ENCODE assay signal across 15 cellular contexts in the genomic region with DNA sequence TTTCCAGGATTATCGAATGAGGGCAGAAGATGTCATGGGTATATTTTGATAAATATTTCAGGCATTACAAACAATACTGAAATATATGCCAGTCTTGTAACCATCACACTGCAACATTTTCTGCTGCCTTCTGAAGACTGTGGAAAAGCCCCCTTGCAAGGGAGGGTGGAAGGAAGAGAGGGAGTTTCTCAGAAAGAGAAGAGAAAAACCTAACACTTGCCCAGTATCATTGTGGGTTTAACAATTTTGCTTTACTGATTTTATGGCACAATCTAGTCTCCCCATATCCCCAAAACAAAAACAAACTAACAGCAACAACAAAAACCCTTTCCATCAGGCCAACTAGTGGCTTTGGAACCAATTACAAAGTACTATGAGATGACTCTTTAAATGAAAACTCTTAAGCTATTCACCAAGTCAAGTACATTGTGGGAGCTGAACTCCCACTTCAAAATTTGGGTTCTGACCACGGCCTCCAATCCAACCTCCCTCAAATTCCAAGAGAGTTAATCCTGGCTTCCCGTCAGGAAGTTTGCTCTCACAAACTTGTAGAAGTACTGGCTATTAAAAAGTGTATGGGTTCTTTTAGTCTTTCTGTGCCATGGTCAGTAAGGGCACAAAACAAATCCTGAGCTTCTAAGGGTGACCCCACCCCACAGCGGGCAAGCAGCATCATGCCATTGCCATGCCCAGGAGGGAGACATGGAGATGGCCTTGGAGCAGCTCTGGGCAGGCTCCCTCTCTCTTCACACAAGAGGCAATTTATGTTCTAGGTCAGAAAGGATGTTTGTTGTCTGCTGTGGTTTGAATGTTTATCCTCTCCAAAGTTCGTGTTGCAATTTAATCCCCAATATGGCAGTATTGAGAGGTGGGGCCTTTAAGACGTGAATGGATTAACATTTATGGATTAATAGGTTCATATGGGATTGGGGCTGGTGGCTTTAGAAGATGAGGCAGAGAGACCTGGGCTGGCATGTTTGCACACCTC.
A peak's percentile ranks its signal among the peaks of the same experiment; 100 is the strongest.
DNase-seq lines count a peak whose midpoint lies in the region; ATAC-seq and TF ChIP-seq lines count a peak whose summit lies in the region.
"Had no signal": no experiment of that assay in that cellular context is flagged by ENCODE, and none has a peak within 500 bp of the region (broad histone marks: within the 10 kb centered on the region; RNA-seq: fewer than 3 reads in every experiment).

No MANE protein-coding gene starts in this region.

- H3K27me3 ChIP-seq in adipocyte (replicated peaks; ENCODE audit: control insufficient read depth, insufficient read depth, low read length) (no peaks in the 10 kb centered on the region), lung (ENCODE audit: control insufficient read depth, insufficient read depth) (no peaks in the 10 kb centered on the region), esophagus squamous epithelium (no peaks in the 10 kb centered on the region)
- H3K27me3 ChIP-seq: esophagus muscularis mucosa had no signal

- H3K27ac ChIP-seq in lung (ENCODE audit: low read depth in 1 of 2, low read length in 1 of 2) (peak overlapping the region in 1 of 2 donors; percentile 33), esophagus squamous epithelium (peak overlapping the region in 2 of 4 donors; percentile 23 to 33)

- H3K27me3 Mint-ChIP-seq in stimulated activated naive B cell treated with anti-CD40 and anti-IgM and Interleukin-4, amounts not matched to agents 10 μg/mL and 1 μg/mL and 100 μg/mL, for 72 hours: no peaks in the 10 kb centered on the region

- no peak for TF ChIP-seq CTCF in lung (IDR thresholded peaks at IDR 0.05; ENCODE audit: control extremely low read depth, extremely low read depth)
- no peak for TF ChIP-seq CTCF in esophagus squamous epithelium (IDR thresholded peaks at IDR 0.05)

- no peaks in the 10 kb centered on the region for H3K9me3 Mint-ChIP-seq in stimulated activated naive B cell treated with anti-CD40 and anti-IgM and Interleukin-4, amounts not matched to agents 10 μg/mL and 1 μg/mL and 100 μg/mL, for 72 hours

- intact Hi-C loops in esophagus squamous epithelium (cut with DNase I): no loop called here

- H3K9ac ChIP-seq in adipocyte (ENCODE audit: low read length): peak overlapping the region; percentile 58

- H3K4me3 Mint-ChIP-seq in stimulated activated naive B cell treated with anti-CD40 and anti-IgM and Interleukin-4, amounts not matched to agents 10 μg/mL and 1 μg/mL and 100 μg/mL, for 72 hours: no peak overlapping the region

- no peak for TF ChIP-seq POLR2A in esophagus squamous epithelium (IDR thresholded peaks at IDR 0.05)

- H3K9me3 ChIP-seq in adipocyte (ENCODE audit: control insufficient read depth, low read length) (no peaks in the 10 kb centered on the region), lung (ENCODE audit: control insufficient read depth in 2 of 2, insufficient read depth in 1 of 2, low read length in 1 of 2) (no peaks in the 10 kb centered on the region), esophagus squamous epithelium (no peaks in the 10 kb centered on the region)
- H3K9me3 ChIP-seq: esophagus muscularis mucosa had no signal

- H3K36me3 Mint-ChIP-seq in stimulated activated naive B cell treated with anti-CD40 and anti-IgM and Interleukin-4, amounts not matched to agents 10 μg/mL and 1 μg/mL and 100 μg/mL, for 72 hours: peaks cover 5 to 10% of the 10 kb centered on the region in 2 donors

- WGBS in lung, 2 donors: 63 to 73% methylated on average over 6 of the region's 6 CpGs
- 74 to 77% methylated on average over 6 of the region's 6 CpGs for WGBS in esophagus squamous epithelium, 2 donors

- peak overlapping the region; percentile 38 for H3K27ac Mint-ChIP-seq in stimulated activated naive B cell treated with anti-CD40 and anti-IgM and Interleukin-4, amounts not matched to agents 10 μg/mL and 1 μg/mL and 100 μg/mL, for 72 hours

- H3K4me1 ChIP-seq in adipocyte (ENCODE audit: control insufficient read depth, insufficient read depth, low read length) (peaks cover 51% of the 10 kb centered on the region), lung (ENCODE audit: control insufficient read depth in 2 of 2, insufficient read depth in 2 of 2, low read length in 2 of 2) (peaks cover 5 to 16% of the 10 kb centered on the region in 2 donors), esophagus squamous epithelium (peaks cover 0 to 10% (median 0%) of the 10 kb centered on the region in 3 donors)

- DNase-seq in EH (ENCODE audit: low read depth): peak; percentile 51
- no peak for DNase-seq in adipocyte (ENCODE audit: low read depth)
- DNase-seq in lung (ENCODE audit: low spot score): no peak
- no peak for DNase-seq in stimulated activated naive B cell treated with anti-CD40 and anti-IgM and Interleukin-4, amounts not matched to agents 10 μg/mL and 1 μg/mL and 100 μg/mL, for 72 hours
- DNase-seq in NCI-H2107 (lab: John Stamatoyannopoulos, UW): no peak
- no peak for DNase-seq in esophagus squamous epithelium (lab: John Stamatoyannopoulos, UW)
- DNase-seq: activated CD4-positive, CD25-positive, alpha-beta regulatory T cell; COR-L47; NCI-H524; occipital lobe; RPMI8226; T-helper 1 cell had no signal

- ATAC-seq in lung (ENCODE audit: insufficient read depth, low FRiP score) (peak; percentile 4), HG03280 (IDR thresholded peaks at IDR 0.05; ENCODE audit: unreplicated experiment) (no peak), GM21526 (IDR thresholded peaks at IDR 0.05; ENCODE audit: low FRiP score, unreplicated experiment) (no peak)
- no peak for ATAC-seq in stimulated activated naive B cell treated with anti-CD40 and anti-IgM and Interleukin-4, amounts not matched to agents 10 μg/mL and 1 μg/mL and 100 μg/mL, for 72 hours (replicated peaks)

- no peaks in the 10 kb centered on the region for H3K36me3 ChIP-seq in adipocyte (ENCODE audit: control insufficient read depth, insufficient read depth, low read length, severe bottlenecking)
- H3K36me3 ChIP-seq in lung (ENCODE audit: control insufficient read depth in 2 of 2, insufficient read depth in 2 of 2, low read length in 2 of 2): no peaks in the 10 kb centered on the region
- H3K36me3 ChIP-seq in esophagus squamous epithelium: no peaks in the 10 kb centered on the region
- H3K36me3 ChIP-seq: esophagus muscularis mucosa had no signal

- H3K4me3 ChIP-seq in adipocyte (ENCODE audit: low read length) (peak overlapping the region; percentile 59), lung (no peak overlapping the region), esophagus squamous epithelium (no peak overlapping the region)
- H3K4me3 ChIP-seq: esophagus muscularis mucosa had no signal

- H3K4me1 Mint-ChIP-seq in stimulated activated naive B cell treated with anti-CD40 and anti-IgM and Interleukin-4, amounts not matched to agents 10 μg/mL and 1 μg/mL and 100 μg/mL, for 72 hours: peaks cover 36 to 67% of the 10 kb centered on the region in 2 donors
